13 cellular contexts compared by ENCODE assay signal in genomic region chr16:87496101-87496801, GRCh38. TPM values are rescaled to one million over a fixed set of nuclear protein-coding genes. Genes with fewer than 3 reads are reported as not detected.
DNase-seq lines count a peak whose midpoint lies in the region; ATAC-seq and TF ChIP-seq lines count a peak whose summit lies in the region.
"Had no signal": no experiment of that assay in that cellular context is flagged by ENCODE, and none has a peak within 500 bp of the region (broad histone marks: within the 10 kb centered on the region; RNA-seq: fewer than 3 reads in every experiment).

No MANE protein-coding gene starts in this region.

- peak overlapping the region; percentile 91 for H3K4me2 ChIP-seq in BLaER1
- H3K4me2 ChIP-seq: PC-9 had no signal

- DNase-seq in GM06990 (ENCODE audit: extremely low read depth, insufficient read length) (no peak), NAMALWA (ENCODE audit: low spot score) (peak; percentile 28), glutamatergic neuron (no peak), OCI-M2 (lab: John Stamatoyannopoulos, UW; ENCODE audit: unreplicated experiment) (no peak), DMS153 treated with DMSO at 0.1 percent for 48 hours (lab: John Stamatoyannopoulos, UW; ENCODE audit: unreplicated experiment) (no peak)
- DNase-seq: Calu3, NCI-H2081, PC-9 had no signal

- H3K4me3 ChIP-seq in BLaER1 (no peak overlapping the region), GM06990 (replicated peaks; ENCODE audit: low read depth, low read length) (no peak overlapping the region)
- H3K4me3 ChIP-seq: PC-9 had no signal

- H4K20me1 ChIP-seq in BLaER1, result peaks cover 22% of the 10 kb centered on the region

- H3K27ac ChIP-seq in BLaER1, result peak overlapping the region; percentile 27; the same call in 1 of the 2 replicates
- H3K27ac ChIP-seq: parathyroid adenoma, PC-9 had no signal

- no peaks in the 10 kb centered on the region for H3K27me3 ChIP-seq in BLaER1
- peaks cover 2% of the 10 kb centered on the region for H3K27me3 ChIP-seq in GM06990 (replicated peaks; ENCODE audit: control insufficient read depth, insufficient read depth, low read length)

- peak overlapping the region; percentile 42 for H3K4me3 Mint-ChIP-seq in glutamatergic neuron (ENCODE audit: unreplicated experiment)
- H3K4me3 Mint-ChIP-seq: activated T-helper 1 cell treated with anti-CD3 and anti-CD28 coated beads, Interleukin-12 subunit alpha, Interleukin-12 subunit beta, Interleukin-2, Interleukin-4 antibody, amounts not matched to agents 30 ng/mL and 10 ng/mL and 1 ng/mL, durations not matched to agents 14 hours and 24 hours and 36 hours; type B pancreatic cell had no signal

- H3K36me3 ChIP-seq in BLaER1 (no peaks in the 10 kb centered on the region), GM06990 (ENCODE audit: control insufficient read depth, insufficient read depth, low read length) (no peaks in the 10 kb centered on the region)

- H3K36me3 Mint-ChIP-seq in glutamatergic neuron (ENCODE audit: unreplicated experiment), result no peaks in the 10 kb centered on the region
- H3K36me3 Mint-ChIP-seq: type B pancreatic cell had no signal

- peaks cover 4% of the 10 kb centered on the region for H3K9me3 Mint-ChIP-seq in glutamatergic neuron (ENCODE audit: unreplicated experiment)
- H3K9me3 Mint-ChIP-seq: activated T-helper 1 cell treated with anti-CD3 and anti-CD28 coated beads, Interleukin-12 subunit alpha, Interleukin-12 subunit beta, Interleukin-2, Interleukin-4 antibody, amounts not matched to agents 30 ng/mL and 10 ng/mL and 1 ng/mL, durations not matched to agents 14 hours and 24 hours and 36 hours; type B pancreatic cell had no signal

- ATAC-seq in HG02981 (IDR thresholded peaks at IDR 0.05; ENCODE audit: unreplicated experiment), result no peak

- H3K4me1 Mint-ChIP-seq in glutamatergic neuron (ENCODE audit: low read depth, unreplicated experiment), result peaks cover 1% of the 10 kb centered on the region

- H3K27me3 Mint-ChIP-seq in glutamatergic neuron (ENCODE audit: unreplicated experiment), result peaks cover 2% of the 10 kb centered on the region

- no peak overlapping the region for H3K27ac Mint-ChIP-seq in glutamatergic neuron (ENCODE audit: unreplicated experiment)
- H3K27ac Mint-ChIP-seq: activated T-helper 1 cell treated with anti-CD3 and anti-CD28 coated beads, Interleukin-12 subunit alpha, Interleukin-12 subunit beta, Interleukin-2, Interleukin-4 antibody, amounts not matched to agents 30 ng/mL and 10 ng/mL and 1 ng/mL, durations not matched to agents 14 hours and 24 hours and 36 hours; type B pancreatic cell had no signal

- H3K9me3 ChIP-seq in BLaER1, result no peaks in the 10 kb centered on the region

- peaks cover 53% of the 10 kb centered on the region for H3K4me1 ChIP-seq in BLaER1

- TF ChIP-seq CTCF in GM06990 (IDR thresholded peaks at IDR 0.05; ENCODE audit: insufficient read depth, low read length, poor library complexity, severe bottlenecking) (peak; percentile 11), glutamatergic neuron (IDR thresholded peaks at IDR 0.05; ENCODE audit: partially characterized antibody, unreplicated experiment) (no peak)

- H3K9ac ChIP-seq in BLaER1, result no peak overlapping the region
- H3K9ac ChIP-seq: parathyroid adenoma had no signal

RNA-seq across cellular contexts. Expression of gene ZCCHC14, which starts 3.4 kb away (rescaled TPM):
- total RNA-seq in glutamatergic neuron (ENCODE audit: unreplicated experiment), result 29.2 TPM
